In the genomic region with DNA sequence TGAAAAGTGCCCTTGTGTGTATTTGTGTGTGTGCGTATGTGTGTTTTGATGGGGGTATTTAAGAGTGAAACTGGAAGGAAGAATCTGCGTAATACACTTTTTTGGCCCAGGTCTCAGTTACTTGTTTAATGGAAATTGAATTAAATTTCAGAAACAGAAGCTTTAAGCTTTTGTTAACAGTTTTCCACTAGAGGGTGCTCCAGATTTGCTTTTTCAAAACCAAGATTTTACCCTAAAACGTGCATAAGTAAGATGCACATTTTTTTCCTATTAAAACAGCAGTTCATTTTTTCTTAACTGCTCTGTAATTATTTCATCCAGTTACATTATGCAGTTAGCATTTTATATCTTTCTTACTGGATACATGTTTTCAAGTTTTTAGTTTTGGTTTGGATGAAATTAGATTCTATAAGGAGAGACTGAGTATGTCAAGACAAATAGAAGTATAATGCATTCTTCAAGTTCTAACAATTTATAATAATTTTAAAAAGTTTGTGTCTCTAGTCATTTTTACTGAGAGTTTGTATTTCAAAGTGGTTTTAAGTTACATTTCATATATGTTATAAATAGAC, we compare ENCODE assay signal across 9 cellular contexts.
DNase-seq lines count a peak whose midpoint lies in the region; FAIRE-seq and TF ChIP-seq lines count a peak whose summit lies in the region.
"Had no signal": no experiment of that assay in that cellular context is flagged by ENCODE, and none has a peak within 500 bp of the region (broad histone marks: within the 10 kb centered on the region; RNA-seq: fewer than 3 reads in every experiment).

No MANE protein-coding gene starts in this region.

- no peak for FAIRE-seq in urothelium cell line (lab: Jason Lieb, UNC)

- no peak overlapping the region for H3K4ac ChIP-seq in mesendoderm (ENCODE audit: low read depth, low read length)

- H3K18ac ChIP-seq in mesendoderm (ENCODE audit: low read length), result no peak overlapping the region

- H2BK15ac ChIP-seq in mesendoderm (replicated peaks; ENCODE audit: low read depth), result no peak overlapping the region

- H3K9me3 ChIP-seq in DOHH2 (ENCODE audit: control insufficient read depth, insufficient read depth, low read length), result no peaks in the 10 kb centered on the region
- H3K9me3 ChIP-seq in ascending aorta, result no peaks in the 10 kb centered on the region

- H3K79me1 ChIP-seq in mesendoderm (ENCODE audit: low read length), result no peaks in the 10 kb centered on the region

- DNase-seq in LNCaP clone FGC (ENCODE audit: low read depth) (no peak), astrocyte of the hippocampus (ENCODE audit: low read depth, low spot score) (peak; percentile 14), mesendoderm (peak; percentile 6), urothelium cell line (ENCODE audit: low spot score) (no peak), NCI-H2029 treated with DMSO at 0.1 percent for 48 hours (lab: John Stamatoyannopoulos, UW) (no peak), ascending aorta (ENCODE audit: low spot score in 2 of 2) (no peak), NCI-H1417 treated with DMSO at 0.1 percent for 48 hours (lab: John Stamatoyannopoulos, UW) (no peak)
- DNase-seq: activated CD4-positive, alpha-beta T cell treated with anti-CD3 and anti-CD28 coated beads, Interleukin-2, amount 50 U/mL, for 48 hours had no signal

- H3K4me1 ChIP-seq in DOHH2 (ENCODE audit: control insufficient read depth, low read length) (0 out of 2 replicates have a peak, but pooled peaks cover 6% of the 10 kb centered on the region), mesendoderm (ENCODE audit: control insufficient read depth, low read depth, low read length) (no peaks in the 10 kb centered on the region), ascending aorta (no peaks in the 10 kb centered on the region)

- H3K9ac ChIP-seq in mesendoderm (ENCODE audit: low read length), result no peak overlapping the region

- WGBS in mesendoderm (ENCODE audit: extremely low coverage, insufficient coverage, low lambda C conversion rate), result no CpG with 5 or more reads among the region's 3 CpGs

- no peak overlapping the region for H3K23ac ChIP-seq in mesendoderm (ENCODE audit: low read length)

- H4K20me1 ChIP-seq in DOHH2 (ENCODE audit: control insufficient read depth, insufficient read depth, low read depth, low read length), result no peaks in the 10 kb centered on the region

- H3K4me2 ChIP-seq in DOHH2 (ENCODE audit: low read length) (no peak overlapping the region), mesendoderm (ENCODE audit: low read length) (no peak overlapping the region)

- H3F3A ChIP-seq in DOHH2 (ENCODE audit: control insufficient read depth, insufficient read depth), result no peaks in the 10 kb centered on the region

- no peak overlapping the region for H2BK5ac ChIP-seq in mesendoderm (ENCODE audit: low read length)

- H3K27me3 ChIP-seq in DOHH2 (ENCODE audit: control insufficient read depth, low read length) (no peaks in the 10 kb centered on the region), mesendoderm (ENCODE audit: insufficient read depth, low read length, poor library complexity) (no peaks in the 10 kb centered on the region), ascending aorta (no peaks in the 10 kb centered on the region)

- H3K79me2 ChIP-seq in DOHH2 (ENCODE audit: control insufficient read depth, low read length) (no peaks in the 10 kb centered on the region), mesendoderm (ENCODE audit: control insufficient read depth, insufficient read depth, low read length) (no peaks in the 10 kb centered on the region)

- H2BK120ac ChIP-seq in mesendoderm (ENCODE audit: low read depth, low read length), result no peak overlapping the region

- H3K36me3 ChIP-seq in DOHH2 (ENCODE audit: control insufficient read depth, low read length) (0 out of 2 replicates have a peak, but pooled peaks cover 4% of the 10 kb centered on the region), mesendoderm (ENCODE audit: control insufficient read depth, insufficient read depth, low read length) (no peaks in the 10 kb centered on the region), ascending aorta (peaks cover 11 to 26% of the 10 kb centered on the region in 2 donors)

- no peaks in the 10 kb centered on the region for H3K9me2 ChIP-seq in DOHH2 (replicated peaks; ENCODE audit: control insufficient read depth, low read length)

- no peak overlapping the region for H2AK5ac ChIP-seq in mesendoderm (ENCODE audit: low read length)

- H3K56ac ChIP-seq in mesendoderm (ENCODE audit: low read length), result no peak overlapping the region

- H3K27ac ChIP-seq in DOHH2 (ENCODE audit: low read depth, low read length) (no peak overlapping the region), mesendoderm (ENCODE audit: low read depth, low read length) (no peak overlapping the region), ascending aorta (no peak overlapping the region)

- peak; percentile 46 for TF ChIP-seq CTCF in DOHH2 (IDR thresholded peaks at IDR 0.05; ENCODE audit: low read depth, low read length, poor library complexity, severe bottlenecking)
- peak; percentile 38 for TF ChIP-seq CTCF in LNCaP clone FGC (IDR thresholded peaks at IDR 0.05; ENCODE audit: control insufficient read depth, extremely low read depth, insufficient read depth)
- peak in 1 of 3 experiments; percentile 3 for TF ChIP-seq CTCF in ascending aorta (IDR thresholded peaks at IDR 0.05)

- no peak overlapping the region for H4K8ac ChIP-seq in mesendoderm (ENCODE audit: low read depth, low read length)

- H4K5ac ChIP-seq in mesendoderm (ENCODE audit: low read length), result no peak overlapping the region

- H3K4me3 ChIP-seq in DOHH2 (ENCODE audit: low read length), result no peak overlapping the region
- H3K4me3 ChIP-seq in LNCaP clone FGC (ENCODE audit: low read depth, low read length), result no peak overlapping the region
- H3K4me3 ChIP-seq in mesendoderm (ENCODE audit: low read length), result no peak overlapping the region
- no peak overlapping the region for H3K4me3 ChIP-seq in ascending aorta

- intact Hi-C loops in ascending aorta (cut with DNase I), result no loop called here

Comparison
In these comparisons a context has a peak if more than half of its experiments do, and no peak if none do; other contexts are left out.
1. DNase-seq: peak in astrocyte of the hippocampus (single experiment) and mesendoderm (single experiment); none in LNCaP clone FGC (single experiment), urothelium cell line (single experiment), NCI-H2029 treated with DMSO at 0.1 percent for 48 hours (single experiment), ascending aorta (0 of 2) and NCI-H1417 treated with DMSO at 0.1 percent for 48 hours (single experiment).